Comparison of ENCODE assay signal across 11 cellular contexts in genomic region chr6:89689732-89690131, GRCh38. TPM values are rescaled to one million over a fixed set of nuclear protein-coding genes. Genes with fewer than 3 reads are reported as not detected.
DNase-seq lines count a peak whose midpoint lies in the region; ATAC-seq lines count a peak whose summit lies in the region.
"Had no signal": no experiment of that assay in that cellular context is flagged by ENCODE, and none has a peak within 500 bp of the region (broad histone marks: within the 10 kb centered on the region; RNA-seq: fewer than 3 reads in every experiment).

No MANE protein-coding gene starts in this region.

- intact Hi-C loops in Right ventricle myocardium superior (cut with DNase I) = no loop called here
- intact Hi-C loops in cardiac septum (cut with DNase I) = no loop called here
- intact Hi-C loops in aorta (cut with DNase I) = no loop called here

- peaks cover 43% of the 10 kb centered on the region for H3K4me1 ChIP-seq in iPS-18a (ENCODE audit: control insufficient read depth, low read depth, low read length)
- no peaks in the 10 kb centered on the region for H3K4me1 ChIP-seq in aorta (ENCODE audit: control insufficient read depth in 1 of 2, insufficient read depth in 2 of 2, low read length in 2 of 2)
- H3K4me1 ChIP-seq: parathyroid adenoma, vagina had no signal

- no peaks in the 10 kb centered on the region for H3K27me3 ChIP-seq in iPS-18a (ENCODE audit: control insufficient read depth, insufficient read depth, low read length)
- H3K27me3 ChIP-seq in aorta (ENCODE audit: control insufficient read depth in 1 of 2, insufficient read depth in 2 of 2, low read length in 1 of 2) = no peaks in the 10 kb centered on the region
- H3K27me3 ChIP-seq: vagina had no signal

- ATAC-seq in Right ventricle myocardium superior (ENCODE audit: poor library complexity) (peak; percentile 76), aorta (ENCODE audit: low FRiP score) (peak; percentile 44), HG03565 (IDR thresholded peaks at IDR 0.05; ENCODE audit: unreplicated experiment) (no peak), GM19395 (IDR thresholded peaks at IDR 0.05; ENCODE audit: unreplicated experiment) (no peak)
- ATAC-seq: T-cell had no signal

- no peak for DNase-seq in Right ventricle myocardium superior
- no peak for DNase-seq in cardiac septum (ENCODE audit: low spot score)
- peak; percentile 32 for DNase-seq in astrocyte of the hippocampus (ENCODE audit: low read depth, low spot score)
- no peak for DNase-seq in aorta
- DNase-seq in NCI-H2227 (lab: John Stamatoyannopoulos, UW; ENCODE audit: unreplicated experiment) = no peak
- DNase-seq: T-cell had no signal

- peak overlapping the region; percentile 53 for H3K9ac ChIP-seq in iPS-18a (ENCODE audit: low read length)
- H3K9ac ChIP-seq: parathyroid adenoma had no signal

- H3K27ac ChIP-seq in iPS-18a (ENCODE audit: low read length) = peak overlapping the region; percentile 97
- H3K27ac ChIP-seq in aorta (ENCODE audit: low read depth in 1 of 2, low read length in 2 of 2) = no peak overlapping the region
- H3K27ac ChIP-seq: parathyroid adenoma, vagina had no signal

- H3K9me3 ChIP-seq in iPS-18a (ENCODE audit: control insufficient read depth, low read depth, low read length) (no peaks in the 10 kb centered on the region), aorta (ENCODE audit: control insufficient read depth, low read length) (no peaks in the 10 kb centered on the region)
- H3K9me3 ChIP-seq: vagina had no signal

- H3K4me3 ChIP-seq in iPS-18a (ENCODE audit: low read length) = peak overlapping the region; percentile 15
- H3K4me3 ChIP-seq in aorta (ENCODE audit: low read length in 2 of 2) = no peak overlapping the region
- H3K4me3 ChIP-seq: vagina had no signal

- H3K36me3 ChIP-seq in iPS-18a (ENCODE audit: control insufficient read depth, low read depth, low read length) (peaks cover 82% of the 10 kb centered on the region), aorta (ENCODE audit: control insufficient read depth in 1 of 2, insufficient read depth in 2 of 2, low read length in 1 of 2) (peaks cover 5 to 19% of the 10 kb centered on the region in 2 donors)

- 59 to 60% methylated on average over 5 of the region's 5 CpGs for WGBS in aorta, 2 donors

RNA-seq across cellular contexts. Expression of gene LYRM2, which starts 51.2 kb away (rescaled TPM):
- 33.0 TPM for total RNA-seq in Right ventricle myocardium superior
- 36.2 TPM for total RNA-seq in cardiac septum
- total RNA-seq in aorta = 10 to 100 TPM; 21.4 to 22.6 TPM
- 10 to 100 TPM; 16.8 to 33.7 TPM for polyA plus RNA-seq in aorta

Comparison
In these comparisons a context has a peak if more than half of its experiments do, and no peak if none do; other contexts are left out.
1. ATAC-seq: peak in Right ventricle myocardium superior (single experiment) and aorta (single experiment); none in HG03565 (single experiment) and GM19395 (single experiment).